16 cellular contexts compared by ENCODE assay signal in the genomic region with DNA sequence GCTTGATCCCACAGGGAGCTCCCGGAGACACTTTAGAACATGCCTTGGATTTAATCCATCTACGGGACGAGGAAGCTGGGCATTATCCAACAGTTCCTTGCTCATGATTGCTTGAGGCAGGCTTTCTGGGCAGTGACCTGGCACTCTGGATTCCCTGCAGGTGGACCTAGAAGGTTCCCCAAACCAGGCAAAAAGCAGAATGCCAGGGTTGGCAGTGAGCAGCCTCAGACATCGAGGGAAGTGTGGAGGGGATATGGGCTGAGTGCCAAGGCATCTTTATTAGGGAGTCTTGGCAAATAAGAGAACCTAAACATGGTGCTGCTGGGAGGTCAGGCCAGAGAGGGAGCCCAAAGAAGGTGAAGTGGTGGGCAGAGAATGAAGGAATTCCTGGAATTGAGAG.
A peak's percentile ranks its signal among the peaks of the same experiment; 100 is the strongest.
DNase-seq lines count a peak whose midpoint lies in the region; ATAC-seq and TF ChIP-seq lines count a peak whose summit lies in the region.
"Had no signal": no experiment of that assay in that cellular context is flagged by ENCODE, and none has a peak within 500 bp of the region (broad histone marks: within the 10 kb centered on the region; RNA-seq: fewer than 3 reads in every experiment).

No MANE protein-coding gene starts in this region.

- DNase-seq in DMS 273 (lab: John Stamatoyannopoulos, UW; ENCODE audit: unreplicated experiment) (peak; percentile 19), DMS 273 treated with DMSO at 0.1 percent for 48 hours (lab: John Stamatoyannopoulos, UW) (no peak), GM20000 (ENCODE audit: low spot score) (no peak), HAP-1 (ENCODE audit: low spot score in 2 of 2) (no peak), mucosa of gallbladder (ENCODE audit: low spot score) (no peak)
- DNase-seq in activated naive CD8-positive, alpha-beta T cell treated with anti-CD3 and anti-CD28 coated beads, Interleukin-2, amount 10 ng/mL, durations not matched to agents 7 days and 5 days: no peak
- no peak for DNase-seq in naive thymus-derived CD8-positive, alpha-beta T cell
- DNase-seq: activated CD4-positive, alpha-beta T cell treated with anti-CD3 and anti-CD28 coated beads for 1 hour; Caco-2; NK-92 treated with Interleukin-12 subunit alpha and Interleukin-12 subunit beta, amount 100 ng/mL, for 24 hours; SK-N-SH had no signal

- H3K9me3 Mint-ChIP-seq in activated naive CD8-positive, alpha-beta T cell treated with anti-CD3 and anti-CD28 coated beads, Interleukin-2, amount 10 ng/mL, durations not matched to agents 7 days and 5 days: peaks cover 8% of the 10 kb centered on the region
- H3K9me3 Mint-ChIP-seq in naive thymus-derived CD8-positive, alpha-beta T cell: peaks cover 0 to 6% (median 0%) of the 10 kb centered on the region in 9 donors

- in situ Hi-C loops in HAP-1 (cut with MboI; ENCODE audit: low sequenced_read_pairs): no loop called here

- H3K27ac ChIP-seq in KOPT-K1 (ENCODE audit: low read depth, low read length, poor library complexity, severe bottlenecking): peak overlapping the region; percentile 99
- H3K27ac ChIP-seq: 22Rv1, testis had no signal

- H3K4me1 ChIP-seq in HAP-1: no peaks in the 10 kb centered on the region
- H3K4me1 ChIP-seq: Caco-2 had no signal

- H3K27ac Mint-ChIP-seq in activated naive CD8-positive, alpha-beta T cell treated with anti-CD3 and anti-CD28 coated beads, Interleukin-2, amount 10 ng/mL, durations not matched to agents 7 days and 5 days: peak overlapping the region; percentile 95
- H3K27ac Mint-ChIP-seq in naive thymus-derived CD8-positive, alpha-beta T cell: peak overlapping the region; percentile 62 to 97 (median 91)

- H3K36me3 Mint-ChIP-seq in activated naive CD8-positive, alpha-beta T cell treated with anti-CD3 and anti-CD28 coated beads, Interleukin-2, amount 10 ng/mL, durations not matched to agents 7 days and 5 days: peaks cover 13% of the 10 kb centered on the region
- no peaks in the 10 kb centered on the region for H3K36me3 Mint-ChIP-seq in naive thymus-derived CD8-positive, alpha-beta T cell

- POLR2A ChIA-PET in activated naive CD8-positive, alpha-beta T cell treated with anti-CD3 and anti-CD28 coated beads, Interleukin-2, amount 10 ng/mL, durations not matched to agents 7 days and 5 days (lab: Charles Lee): interaction anchor here (1.1 to 1.7 kb wide), 2 partner anchors 15 to 54 kb away, joined by 3 to 9 read pairs; no protein-coding TSS in a partner anchor
- POLR2A ChIA-PET in naive thymus-derived CD8-positive, alpha-beta T cell (lab: Charles Lee): interaction anchor here (1.2 to 1.8 kb wide), 3 partner anchors 9 to 360 kb away, joined by 3 to 4 read pairs (median 4); no protein-coding TSS in a partner anchor

- no peaks in the 10 kb centered on the region for H3K36me3 ChIP-seq in KOPT-K1 (ENCODE audit: insufficient read depth, low read length)
- no peaks in the 10 kb centered on the region for H3K36me3 ChIP-seq in HAP-1 (replicated peaks)
- H3K36me3 ChIP-seq: esophagus muscularis mucosa had no signal

- H3K4me1 Mint-ChIP-seq in activated naive CD8-positive, alpha-beta T cell treated with anti-CD3 and anti-CD28 coated beads, Interleukin-2, amount 10 ng/mL, durations not matched to agents 7 days and 5 days: peaks cover 39% of the 10 kb centered on the region
- peaks cover 33 to 70% (median 60%) of the 10 kb centered on the region in 4 donors for H3K4me1 Mint-ChIP-seq in naive thymus-derived CD8-positive, alpha-beta T cell

- H3K27me3 ChIP-seq in HAP-1 (ENCODE audit: low read depth): no peaks in the 10 kb centered on the region
- H3K27me3 ChIP-seq: esophagus muscularis mucosa, testis had no signal

- H3K27me3 Mint-ChIP-seq in activated naive CD8-positive, alpha-beta T cell treated with anti-CD3 and anti-CD28 coated beads, Interleukin-2, amount 10 ng/mL, durations not matched to agents 7 days and 5 days: no peaks in the 10 kb centered on the region
- no peaks in the 10 kb centered on the region for H3K27me3 Mint-ChIP-seq in naive thymus-derived CD8-positive, alpha-beta T cell

- ATAC-seq in activated naive CD8-positive, alpha-beta T cell treated with anti-CD3 and anti-CD28 coated beads, Interleukin-2, amount 10 ng/mL, durations not matched to agents 7 days and 5 days (ENCODE audit: low read depth): no peak
- ATAC-seq in naive thymus-derived CD8-positive, alpha-beta T cell: no peak

- no peak for TF ChIP-seq CTCF in GM20000 (IDR thresholded peaks at IDR 0.05; ENCODE audit: extremely low read depth, missing control alignments)

- H3K4me3 Mint-ChIP-seq in activated naive CD8-positive, alpha-beta T cell treated with anti-CD3 and anti-CD28 coated beads, Interleukin-2, amount 10 ng/mL, durations not matched to agents 7 days and 5 days: peak overlapping the region; percentile 30
- H3K4me3 Mint-ChIP-seq in naive thymus-derived CD8-positive, alpha-beta T cell: peak overlapping the region; percentile 40 to 88 (median 70)

- H3K4me3 ChIP-seq in HAP-1: no peak overlapping the region
- H3K4me3 ChIP-seq: esophagus muscularis mucosa, smooth muscle cell, testis had no signal

- H3K9me3 ChIP-seq in KOPT-K1 (ENCODE audit: insufficient read depth, low read length, poor library complexity, severe bottlenecking) (peaks cover 32% of the 10 kb centered on the region), HAP-1 (no peaks in the 10 kb centered on the region)
- H3K9me3 ChIP-seq: SK-N-SH, testis had no signal
